29 cellular contexts compared by ENCODE assay signal in the genomic region with DNA sequence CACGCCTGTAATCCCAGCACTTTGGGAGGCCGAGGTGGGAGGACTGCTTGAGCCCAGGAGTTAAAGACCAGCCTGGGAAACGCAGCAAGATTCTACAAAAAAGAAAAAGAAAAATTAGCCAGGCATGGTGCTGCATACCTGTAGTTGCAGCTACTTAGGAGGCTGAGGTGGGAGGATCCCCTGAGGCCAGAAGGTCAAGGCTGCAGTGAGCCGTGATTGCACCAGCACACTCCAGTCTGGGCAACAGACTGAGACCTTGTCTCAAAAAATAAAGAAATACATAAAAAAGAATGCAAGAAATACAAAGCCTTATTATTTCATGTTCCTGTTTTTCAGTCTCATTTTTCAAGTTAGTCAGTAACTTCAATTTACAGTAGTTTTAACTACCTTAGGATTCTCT.
"Had no signal": no experiment of that assay in that cellular context is flagged by ENCODE, and none has a peak within 500 bp of the region (broad histone marks: within the 10 kb centered on the region; RNA-seq: fewer than 3 reads in every experiment).

No MANE protein-coding gene starts in this region.

- FAIRE-seq: colon, endometrium had no signal

- H3K9me3 ChIP-seq: ascending aorta, gastrocnemius medialis, heart left ventricle had no signal

- H3K4me3 ChIP-seq: ascending aorta, gastrocnemius medialis, heart left ventricle had no signal

- H3K27me3 Mint-ChIP-seq: activated T-cell treated with anti-CD3 and anti-CD28 coated beads, Interleukin-2, amount 50 U/mL, for 24 hours had no signal

- H3K27me3 ChIP-seq: ascending aorta, gastrocnemius medialis, heart left ventricle had no signal

- H3K36me3 Mint-ChIP-seq: activated naive CD4-positive, alpha-beta T cell treated with anti-CD3 and anti-CD28 coated beads, Interleukin-2, amount 10 ng/mL, durations not matched to agents 7 days and 5 days; activated naive CD8-positive, alpha-beta T cell treated with anti-CD3 and anti-CD28 coated beads, Interleukin-2, amount 10 ng/mL, durations not matched to agents 7 days and 5 days had no signal

- H3K9me3 Mint-ChIP-seq: activated CD4-positive, alpha-beta memory T cell treated with anti-CD3 and anti-CD28 coated beads, Interleukin-2, amount 10 ng/mL, durations not matched to agents 7 days and 5 days; activated CD4-positive, alpha-beta T cell treated with anti-CD3 and anti-CD28 coated beads, Interleukin-2, amount 10 ng/mL, durations not matched to agents 7 days and 5 days; activated naive CD4-positive, alpha-beta T cell treated with anti-CD3 and anti-CD28 coated beads, Interleukin-2, amount 10 ng/mL, durations not matched to agents 7 days and 5 days; activated naive CD4-positive, alpha-beta T cell treated with anti-CD3 and anti-CD28 coated beads, Interleukin-2, amount 50 U/mL, for 72 hours; activated naive CD8-positive, alpha-beta T cell treated with anti-CD3 and anti-CD28 coated beads, Interleukin-2, amount 10 ng/mL, durations not matched to agents 7 days and 5 days; activated T-cell treated with anti-CD3 and anti-CD28 coated beads, Interleukin-2, amount 50 U/mL, for 24 hours; activated T-cell treated with anti-CD3 and anti-CD28 coated beads, Interleukin-2, amount 50 U/mL, for 72 hours; T-helper 2 cell treated with Interferon-gamma antibody and Interleukin-4, amounts not matched to agents 5 μg/mL and 100 μg/mL, for 36 hours had no signal

- DNase-seq: activated CD4-positive, alpha-beta memory T cell treated with anti-CD3 and anti-CD28 coated beads, Interleukin-2, amount 10 ng/mL, durations not matched to agents 7 days and 5 days; activated CD4-positive, alpha-beta T cell treated with anti-CD3 and anti-CD28 coated beads for 1 hour; activated CD4-positive, alpha-beta T cell treated with anti-CD3 and anti-CD28 coated beads for 4 hours; activated CD4-positive, alpha-beta T cell treated with anti-CD3 and anti-CD28 coated beads, Interleukin-2, amount 10 ng/mL, durations not matched to agents 7 days and 5 days; activated CD4-positive, alpha-beta T cell treated with anti-CD3 and anti-CD28 coated beads, Interleukin-2, amount 50 U/mL, for 4 hours; activated CD8-positive, alpha-beta memory T cell treated with anti-CD3 and anti-CD28 coated beads, Interleukin-2, amount 50 U/mL, for 48 hours; activated gamma-delta T cell; activated naive CD4-positive, alpha-beta T cell; activated naive CD4-positive, alpha-beta T cell treated with anti-CD3 and anti-CD28 coated beads, Interleukin-2, amount 10 ng/mL, durations not matched to agents 7 days and 5 days; activated naive CD8-positive, alpha-beta T cell treated with anti-CD3 and anti-CD28 coated beads, Interleukin-2, amount 10 ng/mL, durations not matched to agents 7 days and 5 days; activated T-cell treated with anti-CD3 and anti-CD28 coated beads for 4 hours; activated T-cell treated with anti-CD3 and anti-CD28 coated beads, Interleukin-2, amount 50 U/mL, for 24 hours; activated T-cell treated with anti-CD3 and anti-CD28 coated beads, Interleukin-2, amount 50 U/mL, for 72 hours; caudate nucleus; cortex of kidney; effector CD8-positive, alpha-beta T cell; foreskin fibroblast; gastrocnemius medialis; glutamatergic neuron; heart left ventricle; T-helper 1 cell; T-helper 17 cell; T1000 had no signal

- ATAC-seq: activated naive CD4-positive, alpha-beta T cell treated with anti-CD3 and anti-CD28 coated beads, Interleukin-2, amount 50 U/mL, for 72 hours; activated T-cell treated with anti-CD3 and anti-CD28 coated beads, Interleukin-2, amount 50 U/mL, for 72 hours; esophagus mucosa; gastrocnemius medialis; heart left ventricle; T-helper 17 cell had no signal

- H3K36me3 ChIP-seq: ascending aorta, gastrocnemius medialis, heart left ventricle had no signal

- H3K4me1 ChIP-seq: ascending aorta had no signal

- H3K27ac Mint-ChIP-seq: activated CD4-positive, alpha-beta memory T cell treated with anti-CD3 and anti-CD28 coated beads, Interleukin-2, amount 10 ng/mL, durations not matched to agents 7 days and 5 days; activated CD4-positive, alpha-beta T cell treated with anti-CD3 and anti-CD28 coated beads, Interleukin-2, amount 10 ng/mL, durations not matched to agents 7 days and 5 days; activated naive CD4-positive, alpha-beta T cell treated with anti-CD3 and anti-CD28 coated beads, Interleukin-2, amount 10 ng/mL, durations not matched to agents 7 days and 5 days; activated naive CD8-positive, alpha-beta T cell treated with anti-CD3 and anti-CD28 coated beads, Interleukin-2, amount 10 ng/mL, durations not matched to agents 7 days and 5 days; activated T-cell treated with anti-CD3 and anti-CD28 coated beads, Interleukin-2, amount 50 U/mL, for 24 hours; activated T-cell treated with anti-CD3 and anti-CD28 coated beads, Interleukin-2, amount 50 U/mL, for 72 hours; T-helper 17 cell; T-helper 2 cell treated with Interferon-gamma antibody and Interleukin-4, amounts not matched to agents 5 μg/mL and 100 μg/mL, for 36 hours had no signal

- H3K4me3 Mint-ChIP-seq: activated CD4-positive, alpha-beta memory T cell treated with anti-CD3 and anti-CD28 coated beads, Interleukin-2, amount 10 ng/mL, durations not matched to agents 7 days and 5 days; activated CD4-positive, alpha-beta T cell treated with anti-CD3 and anti-CD28 coated beads, Interleukin-2, amount 10 ng/mL, durations not matched to agents 7 days and 5 days; activated naive CD4-positive, alpha-beta T cell treated with anti-CD3 and anti-CD28 coated beads, Interleukin-2, amount 10 ng/mL, durations not matched to agents 7 days and 5 days; activated naive CD8-positive, alpha-beta T cell treated with anti-CD3 and anti-CD28 coated beads, Interleukin-2, amount 10 ng/mL, durations not matched to agents 7 days and 5 days; activated T-cell treated with anti-CD3 and anti-CD28 coated beads, Interleukin-2, amount 50 U/mL, for 24 hours; activated T-cell treated with anti-CD3 and anti-CD28 coated beads, Interleukin-2, amount 50 U/mL, for 72 hours; T-helper 17 cell; T-helper 2 cell treated with Interferon-gamma antibody and Interleukin-4, amounts not matched to agents 5 μg/mL and 100 μg/mL, for 36 hours had no signal

- H3K27ac ChIP-seq: ascending aorta, heart left ventricle had no signal
